13 cellular contexts compared by ENCODE assay signal in the genomic region with DNA sequence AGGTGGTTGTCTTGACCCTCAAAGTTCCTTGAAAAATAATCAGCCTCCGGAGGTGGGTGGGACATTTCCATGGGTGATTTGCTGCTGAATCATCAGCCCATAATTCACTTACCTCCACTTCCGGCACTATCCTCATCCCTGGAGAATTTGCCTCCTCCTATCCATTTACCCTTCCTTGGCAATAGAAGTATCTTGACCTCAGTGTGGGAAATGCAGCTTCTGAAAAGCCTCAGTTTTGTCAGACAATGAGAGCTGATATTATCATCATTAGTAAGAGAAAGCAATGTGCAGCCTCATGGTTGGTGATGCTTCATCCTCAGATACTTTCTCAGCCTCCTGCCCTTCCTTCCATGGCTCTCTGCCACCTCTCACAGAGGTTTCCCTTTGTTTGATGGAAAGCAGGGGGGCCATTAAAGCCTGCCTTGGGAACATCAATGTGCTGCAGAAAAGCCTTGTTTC. TPM values are rescaled to one million over a fixed set of nuclear protein-coding genes. Genes with fewer than 3 reads are reported as not detected.
A peak's percentile ranks its signal among the peaks of the same experiment; 100 is the strongest.
DNase-seq lines count a peak whose midpoint lies in the region; ATAC-seq and TF ChIP-seq lines count a peak whose summit lies in the region.
"Had no signal": no experiment of that assay in that cellular context is flagged by ENCODE, and none has a peak within 500 bp of the region (broad histone marks: within the 10 kb centered on the region; RNA-seq: fewer than 3 reads in every experiment).

No MANE protein-coding gene starts in this region.

- H3K4me1 Mint-ChIP-seq in CD8-positive, alpha-beta memory T cell = no peaks in the 10 kb centered on the region
- H3K4me1 Mint-ChIP-seq in T-helper 17 cell = no peaks in the 10 kb centered on the region

- CTCF ChIA-PET in CD8-positive, alpha-beta memory T cell (lab: Charles Lee) = no interaction called here

- DNase-seq in NCI-H748 (lab: John Stamatoyannopoulos, UW; ENCODE audit: unreplicated experiment) = peak; percentile 31
- DNase-seq in NCI-H748 treated with DMSO at 0.1 percent for 48 hours (lab: John Stamatoyannopoulos, UW) = no peak
- DNase-seq in fibroblast of mammary gland (ENCODE audit: low read depth) = peak; percentile 92
- DNase-seq in stromal cell of bone marrow (ENCODE audit: low read depth) = peak; percentile 71
- no peak for DNase-seq in HuH-7.5 (ENCODE audit: low spot score)
- no peak for DNase-seq in CD8-positive, alpha-beta memory T cell
- no peak for DNase-seq in T-helper 17 cell
- DNase-seq: activated CD4-positive, alpha-beta T cell treated with anti-CD3 and anti-CD28 coated beads, Interleukin-2, amount 50 U/mL, for 4 hours; retina had no signal

- POLR2A ChIA-PET in CD8-positive, alpha-beta memory T cell (lab: Charles Lee) = no interaction called here

- no peaks in the 10 kb centered on the region for H3K36me3 ChIP-seq in CD8-positive, alpha-beta memory T cell (ENCODE audit: insufficient read depth, low read length)

- H3K27me3 Mint-ChIP-seq in CD8-positive, alpha-beta memory T cell = peaks cover 3 to 10% of the 10 kb centered on the region in 2 donors
- no peaks in the 10 kb centered on the region for H3K27me3 Mint-ChIP-seq in T-helper 17 cell

- TF ChIP-seq CTCF in fibroblast of mammary gland (conservative IDR thresholded peaks at IDR 0.05; ENCODE audit: control insufficient read depth, insufficient read depth, low read depth, low read length) = no peak

- peak overlapping the region; percentile 6 for H3K4me3 ChIP-seq in fibroblast of mammary gland (ENCODE audit: control insufficient read depth, low read depth, low read length)
- H3K4me3 ChIP-seq in CD8-positive, alpha-beta memory T cell (ENCODE audit: low read length) = no peak overlapping the region
- H3K4me3 ChIP-seq: K562 had no signal

- ATAC-seq in T-helper 17 cell = no peak
- ATAC-seq: K562, Panc1 had no signal

- H3K36me3 Mint-ChIP-seq in CD8-positive, alpha-beta memory T cell = no peaks in the 10 kb centered on the region
- H3K36me3 Mint-ChIP-seq in T-helper 17 cell (ENCODE audit: low read depth) = no peaks in the 10 kb centered on the region

- no peaks in the 10 kb centered on the region for H3K27me3 ChIP-seq in CD8-positive, alpha-beta memory T cell (ENCODE audit: insufficient read depth, low read length, poor library complexity, severe bottlenecking)

- no peak overlapping the region for H3K27ac Mint-ChIP-seq in CD8-positive, alpha-beta memory T cell
- H3K27ac Mint-ChIP-seq in T-helper 17 cell = no peak overlapping the region

- no peak overlapping the region for H3K4me3 Mint-ChIP-seq in CD8-positive, alpha-beta memory T cell
- H3K4me3 Mint-ChIP-seq in T-helper 17 cell = no peak overlapping the region

- H3K4me1 ChIP-seq in CD8-positive, alpha-beta memory T cell (ENCODE audit: insufficient read depth, low read length) = no peaks in the 10 kb centered on the region

- no peaks in the 10 kb centered on the region for H3K9me3 ChIP-seq in CD8-positive, alpha-beta memory T cell (ENCODE audit: low read length)
- no peaks in the 10 kb centered on the region for H3K9me3 ChIP-seq in T-helper 17 cell (ENCODE audit: control insufficient read depth, low read length, poor library complexity, severe bottlenecking)

- no peaks in the 10 kb centered on the region for H3K9me3 Mint-ChIP-seq in CD8-positive, alpha-beta memory T cell

- no peak overlapping the region for H3K27ac ChIP-seq in CD8-positive, alpha-beta memory T cell (ENCODE audit: low read depth, low read length)
- H3K27ac ChIP-seq: C4-2B had no signal

TF ChIP-seq in PFSK-1, 5 proteins besides CTCF, POLR2A, EP300 and RAD21:
- TF ChIP-seq FOXP2 (optimal IDR thresholded peaks at IDR 0.05; ENCODE audit: borderline replicate concordance, extremely low read depth, extremely low read length, insufficient read depth) = no peak
- TF ChIP-seq TAF1 (IDR thresholded peaks at IDR 0.05; ENCODE audit: borderline replicate concordance, insufficient read depth, low read length) = peak; percentile 48; the same call in 1 of the 2 replicates
- peak; percentile 45; the same call in 1 of the 2 replicates for TF ChIP-seq SIN3A (IDR thresholded peaks at IDR 0.05; ENCODE audit: borderline replicate concordance, insufficient read depth, low read length)
- TF ChIP-seq POLR2AphosphoS5 (IDR thresholded peaks at IDR 0.05; ENCODE audit: low read depth, low read length) = no peak
- TF ChIP-seq, protein P1, sequence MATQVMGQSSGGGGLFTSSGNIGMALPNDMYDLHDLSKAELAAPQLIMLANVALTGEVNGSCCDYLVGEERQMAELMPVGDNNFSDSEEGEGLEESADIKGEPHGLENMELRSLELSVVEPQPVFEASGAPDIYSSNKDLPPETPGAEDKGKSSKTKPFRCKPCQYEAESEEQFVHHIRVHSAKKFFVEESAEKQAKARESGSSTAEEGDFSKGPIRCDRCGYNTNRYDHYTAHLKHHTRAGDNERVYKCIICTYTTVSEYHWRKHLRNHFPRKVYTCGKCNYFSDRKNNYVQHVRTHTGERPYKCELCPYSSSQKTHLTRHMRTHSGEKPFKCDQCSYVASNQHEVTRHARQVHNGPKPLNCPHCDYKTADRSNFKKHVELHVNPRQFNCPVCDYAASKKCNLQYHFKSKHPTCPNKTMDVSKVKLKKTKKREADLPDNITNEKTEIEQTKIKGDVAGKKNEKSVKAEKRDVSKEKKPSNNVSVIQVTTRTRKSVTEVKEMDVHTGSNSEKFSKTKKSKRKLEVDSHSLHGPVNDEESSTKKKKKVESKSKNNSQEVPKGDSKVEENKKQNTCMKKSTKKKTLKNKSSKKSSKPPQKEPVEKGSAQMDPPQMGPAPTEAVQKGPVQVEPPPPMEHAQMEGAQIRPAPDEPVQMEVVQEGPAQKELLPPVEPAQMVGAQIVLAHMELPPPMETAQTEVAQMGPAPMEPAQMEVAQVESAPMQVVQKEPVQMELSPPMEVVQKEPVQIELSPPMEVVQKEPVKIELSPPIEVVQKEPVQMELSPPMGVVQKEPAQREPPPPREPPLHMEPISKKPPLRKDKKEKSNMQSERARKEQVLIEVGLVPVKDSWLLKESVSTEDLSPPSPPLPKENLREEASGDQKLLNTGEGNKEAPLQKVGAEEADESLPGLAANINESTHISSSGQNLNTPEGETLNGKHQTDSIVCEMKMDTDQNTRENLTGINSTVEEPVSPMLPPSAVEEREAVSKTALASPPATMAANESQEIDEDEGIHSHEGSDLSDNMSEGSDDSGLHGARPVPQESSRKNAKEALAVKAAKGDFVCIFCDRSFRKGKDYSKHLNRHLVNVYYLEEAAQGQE (IDR thresholded peaks at IDR 0.05; ENCODE audit: insufficient read depth in 1 of 2, low read depth in 2 of 2, low read length in 2 of 2) = peak in 1 of 2 experiments; percentile 72; a peak in 1 of 4 replicates

RNA-seq across cellular contexts. Expression of gene RGS4, which starts 33.3 kb away (rescaled TPM):
- polyA plus RNA-seq in PFSK-1 (2012; ENCODE audit: insufficient read length, low read depth) = 2.4 TPM
- not detected for total RNA-seq in CD8-positive, alpha-beta memory T cell
- not detected for polyA plus RNA-seq in CD8-positive, alpha-beta memory T cell
- not detected for total RNA-seq in T-helper 17 cell
- total RNA-seq: K562 had no signal
- polyA plus RNA-seq: K562 had no signal

Comparison
In these comparisons a context has a peak if more than half of its experiments do, and no peak if none do; other contexts are left out.
1. DNase-seq: peak in NCI-H748 (single experiment), fibroblast of mammary gland (single experiment) and stromal cell of bone marrow (single experiment); none in NCI-H748 treated with DMSO at 0.1 percent for 48 hours (single experiment), HuH-7.5 (single experiment), CD8-positive, alpha-beta memory T cell (0 of 5) and T-helper 17 cell (0 of 3).